8 cellular contexts compared by ENCODE assay signal in genomic region chr5:42767491-42768105, GRCh38. TPM values are rescaled to one million over a fixed set of nuclear protein-coding genes. Genes with fewer than 3 reads are reported as not detected.
DNase-seq lines count a peak whose midpoint lies in the region; ATAC-seq and TF ChIP-seq lines count a peak whose summit lies in the region.

No MANE protein-coding gene starts in this region.

- CTCF ChIA-PET in SK-N-SH (lab: Yijun Ruan, JAX) = interaction anchor here (0.6 to 1.8 kb wide), 23 partner anchors 8 to 911 kb away, joined by 3 to 22 read pairs (median 4); partner anchors contain the start of genes CCDC152 and GHR

- H3K9ac ChIP-seq in SK-N-SH = no peak overlapping the region

- no peaks in the 10 kb centered on the region for H3K79me2 ChIP-seq in SK-N-SH (ENCODE audit: insufficient read depth)

- H3K4me2 ChIP-seq in SK-N-SH = no peak overlapping the region

- no peak overlapping the region for H3K27ac ChIP-seq in SK-N-SH (ENCODE audit: low read depth in 2 of 2, low read length in 1 of 2)
- H3K27ac ChIP-seq in spleen = no peak overlapping the region

- peak; percentile 76 for TF ChIP-seq RAD21 in SK-N-SH (IDR thresholded peaks at IDR 0.05; ENCODE audit: low read length)

- no peaks in the 10 kb centered on the region for H3K9me2 ChIP-seq in SK-N-SH

- no peaks in the 10 kb centered on the region for H3K27me3 ChIP-seq in SK-N-SH (ENCODE audit: insufficient read depth)
- H3K27me3 ChIP-seq in spleen (replicated peaks in 1 of 7) = no peaks in the 10 kb centered on the region

- TF ChIP-seq EP300 in SK-N-SH (IDR thresholded peaks at IDR 0.05; ENCODE audit: borderline replicate concordance in 1 of 2, low read depth in 1 of 2, low read length in 1 of 2) = no peak

- H3K36me3 ChIP-seq in SK-N-SH (replicated peaks in 1 of 2; ENCODE audit: control insufficient read depth in 1 of 2, insufficient read depth in 2 of 2, low read length in 1 of 2) = peaks cover 10 to 11% of the 10 kb centered on the region in 2 experiments
- H3K36me3 ChIP-seq in spleen = peaks cover 0 to 7% (median 0%) of the 10 kb centered on the region in 6 donors

- H3K4me1 ChIP-seq in SK-N-SH (ENCODE audit: control insufficient read depth in 1 of 2, insufficient read depth in 2 of 2, low read depth in 1 of 2, low read length in 1 of 2) (no peaks in the 10 kb centered on the region), spleen (no peaks in the 10 kb centered on the region)

- no peaks in the 10 kb centered on the region for H4K20me1 ChIP-seq in SK-N-SH (ENCODE audit: insufficient read depth)

- H2AFZ ChIP-seq in SK-N-SH (ENCODE audit: low read depth) = no peak overlapping the region

- POLR2A ChIA-PET in SK-N-SH (lab: Yijun Ruan, JAX) = no interaction called here

- TF ChIP-seq POLR2A in spleen (IDR thresholded peaks at IDR 0.05) (no peak), GM18505 (IDR thresholded peaks at IDR 0.05; ENCODE audit: borderline replicate concordance, extremely low read depth, insufficient read depth, insufficient read length) (no peak)

- H3K4me3 ChIP-seq in SK-N-SH (ENCODE audit: low read depth in 2 of 2, low read length in 1 of 2) (no peak overlapping the region), spleen (no peak overlapping the region)

- H3K9me3 ChIP-seq in SK-N-SH (no peaks in the 10 kb centered on the region), spleen (no peaks in the 10 kb centered on the region)

- DNase-seq in NCI-H2196 (lab: John Stamatoyannopoulos, UW; ENCODE audit: unreplicated experiment) = peak; percentile 37
- no peak for DNase-seq in NCI-H2196 treated with DMSO at 0.1 percent for 48 hours (lab: John Stamatoyannopoulos, UW; ENCODE audit: unreplicated experiment)
- DNase-seq in HT1080 (ENCODE audit: low read depth) = peak; percentile 18
- DNase-seq in SK-N-SH = peak; percentile 21
- peak; percentile 4 for DNase-seq in germinal center (ENCODE audit: low spot score)
- DNase-seq in spleen = no peak
- DNase-seq in GM19240 (ENCODE audit: insufficient read length, low spot score) = no peak

- TF ChIP-seq CTCF in SK-N-SH (IDR thresholded peaks at IDR 0.05) (peak; percentile 68), spleen (IDR thresholded peaks at IDR 0.05 in 8 of 11, conservative IDR thresholded peaks at IDR 0.05 in 3 of 11) (peak in 8 of 11 experiments; percentile 32 to 56 (median 44))

- H3F3A ChIP-seq in SK-N-SH (replicated peaks; ENCODE audit: insufficient read depth) = no peaks in the 10 kb centered on the region

- intact Hi-C loops in spleen (cut with DNase I; ENCODE audit: low total_unique reads) = loop anchor here (5.0 to 10.0 kb wide), 2 partner anchors 120 to 903 kb away; no protein-coding TSS in a partner anchor

- no peak for ATAC-seq in GM18505 (IDR thresholded peaks at IDR 0.05; ENCODE audit: unreplicated experiment)

- 52% methylated on average over 3 of the region's 3 CpGs for WGBS in SK-N-SH (ENCODE audit: low lambda C conversion rate)
- WGBS in spleen, 5 donors = 36 to 51% (median 44%) methylated on average over 3 of the region's 3 CpGs

TF ChIP-seq in SK-N-SH, 30 proteins besides CTCF, POLR2A, EP300 and RAD21:
- TF ChIP-seq RFX5 (IDR thresholded peaks at IDR 0.05; ENCODE audit: low read length) = no peak
- TF ChIP-seq SMC3 (IDR thresholded peaks at IDR 0.05; ENCODE audit: low read depth, low read length) = peak; percentile 32; the same call in 1 of the 2 replicates

RNA-seq across cellular contexts. Expression of gene CCDC152, which starts 11.0 kb away (rescaled TPM):
- total RNA-seq in HT1080 (2014; rRNA removed; shearing (Covaris generic)) = 0.03 TPM in 1 of 2 replicates, not detected in the other
- 0.31 TPM in 1 of 2 replicates, not detected in the other for polyA plus RNA-seq in HT1080 (2015; cell fraction: cytosol; rRNA removed)
- 0.04 TPM in 1 of 2 replicates, not detected in the other for polyA plus RNA-seq in HT1080 (2015; cell fraction: nucleus; rRNA removed)
- polyA plus RNA-seq in SK-N-SH (2012; rRNA removed) = 2.1 and 2.6 TPM in 2 replicates
- 3.0 and 4.0 TPM in 2 replicates for polyA plus RNA-seq in SK-N-SH (2012; cell fraction: cytosol; rRNA removed)
- 0.87 and 1.7 TPM in 2 replicates for polyA plus RNA-seq in SK-N-SH (2012; cell fraction: nucleus; rRNA removed)
- total RNA-seq in spleen = 1 to 10 TPM in 5 of 7 donors, under 1 TPM in 2; 0.46 to 3.4 (median 1.6) TPM
- 1 to 10 TPM; 1.5 to 3.0 (median 2.0) TPM for polyA plus RNA-seq in spleen

RNA-seq across cellular contexts. Expression of gene SELENOP, which starts 44.1 kb away (rescaled TPM):
- total RNA-seq in HT1080 (2014; rRNA removed; shearing (Covaris generic)) = not detected in 2 replicates
- polyA plus RNA-seq in HT1080 (2015; cell fraction: cytosol; rRNA removed) = 0.06 TPM in 1 of 2 replicates, not detected in the other
- not detected in 2 replicates for polyA plus RNA-seq in HT1080 (2015; cell fraction: nucleus; rRNA removed)
- 0.06 and 0.08 TPM in 2 replicates for polyA plus RNA-seq in SK-N-SH (2012; rRNA removed)
- 0.08 and 0.13 TPM in 2 replicates for polyA plus RNA-seq in SK-N-SH (2012; cell fraction: cytosol; rRNA removed)
- 0.10 TPM in 1 of 2 replicates, not detected in the other for polyA plus RNA-seq in SK-N-SH (2012; cell fraction: nucleus; rRNA removed)
- 1,000 to 10,000 TPM in 5 of 7 donors, 100 to 1,000 TPM in 2; 411 to 2,596 (median 1,474) TPM for total RNA-seq in spleen
- polyA plus RNA-seq in spleen = 100 to 1,000 TPM in 2 of 3 donors, 10 to 100 TPM in 1; 98.7 to 253 (median 188) TPM

Comparison
In these comparisons a context has a peak if more than half of its experiments do, and no peak if none do; other contexts are left out.
1. DNase-seq: peak in NCI-H2196 (single experiment), HT1080 (single experiment), SK-N-SH (single experiment) and germinal center (single experiment); none in NCI-H2196 treated with DMSO at 0.1 percent for 48 hours (single experiment), spleen (single experiment) and GM19240 (single experiment).
2. RNA of gene SELENOP, which starts 44.1 kb away (total RNA-seq): 411 to 2,596 TPM in spleen; not detected in HT1080; every median in the first group is over 100 times any median in the second.